Comparison of ENCODE assay signal across 15 cellular contexts in the genomic region with DNA sequence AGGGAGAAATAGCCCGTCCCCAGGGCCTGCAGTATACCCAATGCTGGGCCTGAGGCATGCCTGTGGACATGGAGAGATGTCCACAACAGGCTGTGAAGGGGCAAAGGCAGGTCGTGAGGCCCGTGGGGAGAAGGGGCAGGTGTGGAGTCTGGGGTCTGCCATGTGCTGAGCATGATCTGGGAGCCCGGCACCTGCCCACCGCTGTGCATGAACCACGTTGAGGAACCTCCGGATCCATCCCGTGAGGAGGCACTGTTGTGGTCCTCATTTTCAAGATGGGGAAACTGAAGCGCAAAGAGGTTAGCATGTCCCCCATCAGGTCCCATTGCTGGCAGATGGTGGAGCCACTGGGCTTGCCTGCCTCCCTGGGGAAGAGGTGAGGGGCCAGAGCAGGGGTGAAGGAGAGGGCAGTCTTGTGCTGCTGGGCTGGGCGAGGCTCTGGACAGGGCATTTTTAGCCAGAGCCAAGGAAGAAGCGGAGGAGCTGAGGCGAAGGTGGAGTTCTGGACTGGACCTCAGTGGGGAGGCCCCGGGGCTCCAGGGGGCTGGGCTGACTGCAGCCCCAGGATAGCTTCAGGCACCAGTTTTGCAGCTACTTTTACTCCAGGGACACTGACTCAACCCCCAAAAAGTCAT.
"Had no signal": no experiment of that assay in that cellular context is flagged by ENCODE, and none has a peak within 500 bp of the region (broad histone marks: within the 10 kb centered on the region; RNA-seq: fewer than 3 reads in every experiment).

No MANE protein-coding gene starts in this region.

- H3K27me3 ChIP-seq: cardiac muscle cell, dorsolateral prefrontal cortex, left lung, sigmoid colon, spleen had no signal

- H3K4me3 Mint-ChIP-seq: activated B cell treated with CpG ODN at 0.5 μM for 24 hours; memory B cell; nephron; stimulated activated naive CD8-positive, alpha-beta T cell treated with anti-CD3 and anti-CD28 coated beads, Interleukin-15, amount 100 ng/mL, for 72 hours; T-helper 17 cell had no signal

- H3K9me3 ChIP-seq: left lung, psoas muscle, sigmoid colon, spleen had no signal

- H3K27ac ChIP-seq: cardiac muscle cell, left lung, psoas muscle, spleen had no signal

- H3K27me3 Mint-ChIP-seq: activated B cell treated with CpG ODN at 0.5 μM for 24 hours; memory B cell; stimulated activated naive CD8-positive, alpha-beta T cell treated with anti-CD3 and anti-CD28 coated beads, Interleukin-15, amount 100 ng/mL, for 72 hours; T-helper 17 cell had no signal

- H3K27ac Mint-ChIP-seq: activated B cell treated with CpG ODN at 0.5 μM for 24 hours, memory B cell, nephron, T-helper 17 cell had no signal

- H3K9me3 Mint-ChIP-seq: activated B cell treated with CpG ODN at 0.5 μM for 24 hours; memory B cell; nephron; stimulated activated naive CD8-positive, alpha-beta T cell treated with anti-CD3 and anti-CD28 coated beads, Interleukin-15, amount 100 ng/mL, for 72 hours had no signal

- DNase-seq: activated B cell treated with CpG ODN at 0.5 μM for 24 hours; activated CD4-positive, alpha-beta T cell treated with anti-CD3 and anti-CD28 coated beads for 48 hours; activated CD8-positive, alpha-beta memory T cell treated with anti-CD3 and anti-CD28 coated beads, Interleukin-2, amount 50 U/mL, for 48 hours; activated naive CD4-positive, alpha-beta T cell; dorsolateral prefrontal cortex; islet precursor cell; left lung; psoas muscle; spleen; stimulated activated naive CD8-positive, alpha-beta T cell treated with anti-CD3 and anti-CD28 coated beads, Interleukin-15, amount 100 ng/mL, for 72 hours; T-helper 17 cell had no signal

- H3K4me3 ChIP-seq: cardiac muscle cell, dorsolateral prefrontal cortex, left lung, psoas muscle, sigmoid colon, spleen had no signal

- ATAC-seq: left lung; psoas muscle; stimulated activated naive CD8-positive, alpha-beta T cell treated with anti-CD3 and anti-CD28 coated beads, Interleukin-15, amount 100 ng/mL, for 72 hours; T-helper 17 cell had no signal

- H3K4me1 ChIP-seq: psoas muscle had no signal

- H3K4me1 Mint-ChIP-seq: activated B cell treated with CpG ODN at 0.5 μM for 24 hours; memory B cell; nephron; stimulated activated naive CD8-positive, alpha-beta T cell treated with anti-CD3 and anti-CD28 coated beads, Interleukin-15, amount 100 ng/mL, for 72 hours; T-helper 17 cell had no signal
